Comparison of ENCODE assay signal across 1 cellular context in the genomic region with DNA sequence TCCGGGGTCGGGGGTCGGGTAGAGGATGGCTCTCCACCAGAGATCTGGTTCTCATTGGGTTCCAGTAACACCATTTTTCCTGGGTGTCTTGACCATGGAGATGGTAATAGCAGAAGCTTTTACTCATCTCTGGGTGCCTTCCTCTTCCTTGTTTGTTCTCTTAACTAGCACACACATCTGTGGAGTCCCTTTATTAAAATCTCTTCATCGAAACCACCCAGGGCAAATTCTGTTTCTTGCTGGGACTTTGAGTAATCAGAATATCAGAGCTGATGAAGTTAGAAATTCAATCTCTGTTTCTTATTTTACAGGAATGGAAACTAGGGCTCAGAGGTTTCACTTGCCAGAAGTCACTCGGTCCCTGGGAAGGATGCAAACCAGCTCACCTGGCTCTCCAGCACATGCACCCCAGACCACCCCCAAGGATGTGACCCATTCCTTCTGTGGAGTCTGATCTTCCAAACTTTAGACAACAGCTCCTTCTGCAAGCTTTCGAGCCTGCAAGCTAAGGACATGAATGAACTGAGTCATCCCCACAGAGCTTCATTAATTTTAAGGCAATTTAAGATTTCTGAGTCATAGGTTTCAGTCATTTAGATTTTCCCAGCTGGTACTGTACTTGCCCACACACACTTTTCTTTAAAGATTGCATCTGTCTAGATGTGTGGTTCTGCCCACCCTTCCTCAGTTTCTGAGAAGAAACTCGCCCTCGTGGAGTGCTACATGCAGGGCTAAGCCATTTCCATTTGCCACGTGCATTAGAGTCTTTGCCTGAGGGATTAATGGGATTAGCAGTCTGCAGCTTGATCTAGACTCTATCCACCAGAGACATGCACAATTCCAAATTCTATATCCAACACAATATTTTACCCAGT.
TF ChIP-seq lines count a peak whose summit lies in the region.

No MANE protein-coding gene starts in this region.

TF ChIP-seq in HepG2, 621 proteins besides CTCF, POLR2A, EP300 and RAD21:
- no peak for TF ChIP-seq FOXM1 (CRISPR knock-in tag; IDR thresholded peaks at IDR 0.05)
- TF ChIP-seq, protein P1, sequence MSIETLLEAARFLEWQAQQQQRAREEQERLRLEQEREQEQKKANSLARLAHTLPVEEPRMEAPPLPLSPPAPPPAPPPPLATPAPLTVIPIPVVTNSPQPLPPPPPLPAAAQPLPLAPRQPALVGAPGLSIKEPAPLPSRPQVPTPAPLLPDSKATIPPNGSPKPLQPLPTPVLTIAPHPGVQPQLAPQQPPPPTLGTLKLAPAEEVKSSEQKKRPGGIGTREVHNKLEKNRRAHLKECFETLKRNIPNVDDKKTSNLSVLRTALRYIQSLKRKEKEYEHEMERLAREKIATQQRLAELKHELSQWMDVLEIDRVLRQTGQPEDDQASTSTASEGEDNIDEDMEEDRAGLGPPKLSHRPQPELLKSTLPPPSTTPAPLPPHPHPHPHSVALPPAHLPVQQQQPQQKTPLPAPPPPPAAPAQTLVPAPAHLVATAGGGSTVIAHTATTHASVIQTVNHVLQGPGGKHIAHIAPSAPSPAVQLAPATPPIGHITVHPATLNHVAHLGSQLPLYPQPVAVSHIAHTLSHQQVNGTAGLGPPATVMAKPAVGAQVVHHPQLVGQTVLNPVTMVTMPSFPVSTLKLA (IDR thresholded peaks at IDR 0.05): peak; percentile 18; the same call in 1 of the 2 replicates
TF ChIP-seq in HepG2: peak in this region for 1.
